In the genomic region with DNA sequence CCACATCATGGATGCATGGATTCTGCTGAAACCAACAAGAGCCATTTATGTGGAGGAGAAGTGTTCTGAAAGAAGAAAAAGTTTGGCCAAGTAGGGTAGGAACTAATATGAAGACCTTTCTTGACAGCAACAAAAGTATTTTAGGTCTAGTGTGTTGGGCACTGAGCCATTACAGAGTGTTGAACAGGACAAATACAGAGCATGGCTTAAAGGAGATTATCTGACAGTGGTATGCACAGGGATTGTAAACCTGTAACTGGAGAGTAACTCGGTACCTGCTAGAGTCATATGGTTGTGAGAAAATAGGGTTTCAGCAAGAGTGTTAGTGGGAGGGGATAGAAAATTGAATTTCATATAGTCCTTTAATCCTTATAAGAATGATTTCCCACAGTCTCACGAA, we compare ENCODE assay signal across 18 cellular contexts.
A peak's percentile ranks its signal among the peaks of the same experiment; 100 is the strongest.
DNase-seq lines count a peak whose midpoint lies in the region; ATAC-seq and TF ChIP-seq lines count a peak whose summit lies in the region.
"Had no signal": no experiment of that assay in that cellular context is flagged by ENCODE, and none has a peak within 500 bp of the region (broad histone marks: within the 10 kb centered on the region; RNA-seq: fewer than 3 reads in every experiment).

No MANE protein-coding gene starts in this region.

- intact Hi-C loops in left ventricle myocardium superior (cut with micrococcal nuclease) (no loop called here), heart right ventricle (cut with DNase I) (no loop called here)

- peak; percentile 59 for DNase-seq in NCI-H82 (lab: John Stamatoyannopoulos, UW)
- DNase-seq in NCI-H82 treated with DMSO at 0.1 percent for 48 hours (lab: John Stamatoyannopoulos, UW; ENCODE audit: unreplicated experiment) = no peak
- no peak for DNase-seq in left ventricle myocardium superior
- DNase-seq in heart right ventricle = no peak
- DNase-seq in retinal pigment epithelial cell (ENCODE audit: low read depth) = peak; percentile 75
- DNase-seq in SK-N-SH = no peak
- DNase-seq: ACHN; AML-193; BE2C; CD4-positive, alpha-beta T cell; CD8-positive, alpha-beta memory T cell; DMS53; DMS79 treated with DMSO at 0.1 percent for 48 hours; GF-D8; H7; HCEC 1CT had no signal

- H3K4me2 ChIP-seq in SK-N-SH = no peak overlapping the region

- TF ChIP-seq CTCF in heart right ventricle (IDR thresholded peaks at IDR 0.05) (no peak), retinal pigment epithelial cell (conservative IDR thresholded peaks at IDR 0.05; ENCODE audit: low read depth, low read length) (no peak), SK-N-SH (IDR thresholded peaks at IDR 0.05) (no peak)

- TF ChIP-seq EP300 in SK-N-SH (IDR thresholded peaks at IDR 0.05; ENCODE audit: borderline replicate concordance in 1 of 2, low read depth in 1 of 2, low read length in 1 of 2) = no peak

- H3K4me3 ChIP-seq in heart right ventricle = no peak overlapping the region
- H3K4me3 ChIP-seq in retinal pigment epithelial cell (ENCODE audit: low read length) = no peak overlapping the region
- no peak overlapping the region for H3K4me3 ChIP-seq in SK-N-SH (ENCODE audit: low read depth in 2 of 2, low read length in 1 of 2)
- H3K4me3 ChIP-seq: BLaER1 treated with 17β-estradiol and CSF1 and Interleukin-3, amounts not matched to agents 10 nM and 100 nM had no signal

- WGBS in heart right ventricle, 2 donors = 62 to 72% methylated on average over 2 of the region's 2 CpGs
- 49% methylated on average over 2 of the region's 2 CpGs for WGBS in SK-N-SH (ENCODE audit: low lambda C conversion rate)

- H3K36me3 ChIP-seq in heart right ventricle (no peaks in the 10 kb centered on the region), SK-N-SH (replicated peaks in 1 of 2; ENCODE audit: control insufficient read depth in 1 of 2, insufficient read depth in 2 of 2, low read length in 1 of 2) (no peaks in the 10 kb centered on the region)
- H3K36me3 ChIP-seq: BE2C had no signal

- H3K27me3 ChIP-seq in heart right ventricle = no peaks in the 10 kb centered on the region
- no peaks in the 10 kb centered on the region for H3K27me3 ChIP-seq in SK-N-SH (ENCODE audit: insufficient read depth)
- H3K27me3 ChIP-seq: BE2C; BLaER1 treated with 17β-estradiol and CSF1 and Interleukin-3, amounts not matched to agents 10 nM and 100 nM had no signal

- H3K4me1 ChIP-seq in heart right ventricle (peaks cover 0 to 6% (median 0%) of the 10 kb centered on the region in 9 donors), SK-N-SH (ENCODE audit: control insufficient read depth in 1 of 2, insufficient read depth in 2 of 2, low read depth in 1 of 2, low read length in 1 of 2) (no peaks in the 10 kb centered on the region)
- H3K4me1 ChIP-seq: BE2C had no signal

- no peaks in the 10 kb centered on the region for H3K9me2 ChIP-seq in SK-N-SH

- H2AFZ ChIP-seq in SK-N-SH (ENCODE audit: low read depth) = no peak overlapping the region

- TF ChIP-seq RAD21 in SK-N-SH (IDR thresholded peaks at IDR 0.05; ENCODE audit: low read length) = no peak

- no peaks in the 10 kb centered on the region for H4K20me1 ChIP-seq in SK-N-SH (ENCODE audit: insufficient read depth)
- H4K20me1 ChIP-seq: BLaER1 treated with 17β-estradiol and CSF1 and Interleukin-3, amounts not matched to agents 10 nM and 100 nM had no signal

- CTCF ChIA-PET in SK-N-SH (lab: Yijun Ruan, JAX) = no interaction called here

- H3K79me2 ChIP-seq in SK-N-SH (ENCODE audit: insufficient read depth) = no peaks in the 10 kb centered on the region

- POLR2A ChIA-PET in SK-N-SH (lab: Yijun Ruan, JAX) = no interaction called here

- peak; percentile 45 for ATAC-seq in left ventricle myocardium superior
- no peak for ATAC-seq in heart right ventricle

- no peaks in the 10 kb centered on the region for H3F3A ChIP-seq in SK-N-SH (replicated peaks; ENCODE audit: insufficient read depth)

- H3K9ac ChIP-seq in SK-N-SH = no peak overlapping the region
- H3K9ac ChIP-seq: BLaER1 treated with 17β-estradiol and CSF1 and Interleukin-3, amounts not matched to agents 10 nM and 100 nM had no signal

- H3K9me3 ChIP-seq in heart right ventricle (no peaks in the 10 kb centered on the region), SK-N-SH (no peaks in the 10 kb centered on the region)
- H3K9me3 ChIP-seq: BE2C had no signal

- no peak overlapping the region for H3K27ac ChIP-seq in heart right ventricle
- H3K27ac ChIP-seq in SK-N-SH (ENCODE audit: low read depth in 2 of 2, low read length in 1 of 2) = no peak overlapping the region
- H3K27ac ChIP-seq: 22Rv1 had no signal

TF ChIP-seq in SK-N-SH, 30 proteins besides CTCF, POLR2A, EP300 and RAD21:
- no peak for TF ChIP-seq SMC3 (IDR thresholded peaks at IDR 0.05; ENCODE audit: low read depth, low read length)
- TF ChIP-seq POLR2AphosphoS5 (IDR thresholded peaks at IDR 0.05; ENCODE audit: low read depth, low read length) = no peak
- TF ChIP-seq, protein P1, sequence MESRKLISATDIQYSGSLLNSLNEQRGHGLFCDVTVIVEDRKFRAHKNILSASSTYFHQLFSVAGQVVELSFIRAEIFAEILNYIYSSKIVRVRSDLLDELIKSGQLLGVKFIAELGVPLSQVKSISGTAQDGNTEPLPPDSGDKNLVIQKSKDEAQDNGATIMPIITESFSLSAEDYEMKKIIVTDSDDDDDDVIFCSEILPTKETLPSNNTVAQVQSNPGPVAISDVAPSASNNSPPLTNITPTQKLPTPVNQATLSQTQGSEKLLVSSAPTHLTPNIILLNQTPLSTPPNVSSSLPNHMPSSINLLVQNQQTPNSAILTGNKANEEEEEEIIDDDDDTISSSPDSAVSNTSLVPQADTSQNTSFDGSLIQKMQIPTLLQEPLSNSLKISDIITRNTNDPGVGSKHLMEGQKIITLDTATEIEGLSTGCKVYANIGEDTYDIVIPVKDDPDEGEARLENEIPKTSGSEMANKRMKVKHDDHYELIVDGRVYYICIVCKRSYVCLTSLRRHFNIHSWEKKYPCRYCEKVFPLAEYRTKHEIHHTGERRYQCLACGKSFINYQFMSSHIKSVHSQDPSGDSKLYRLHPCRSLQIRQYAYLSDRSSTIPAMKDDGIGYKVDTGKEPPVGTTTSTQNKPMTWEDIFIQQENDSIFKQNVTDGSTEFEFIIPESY (IDR thresholded peaks at IDR 0.05; ENCODE audit: borderline replicate concordance, low read depth) = no peak
- TF ChIP-seq FOXM1 (IDR thresholded peaks at IDR 0.05; ENCODE audit: low read depth) = no peak
- TF ChIP-seq, protein P2, sequence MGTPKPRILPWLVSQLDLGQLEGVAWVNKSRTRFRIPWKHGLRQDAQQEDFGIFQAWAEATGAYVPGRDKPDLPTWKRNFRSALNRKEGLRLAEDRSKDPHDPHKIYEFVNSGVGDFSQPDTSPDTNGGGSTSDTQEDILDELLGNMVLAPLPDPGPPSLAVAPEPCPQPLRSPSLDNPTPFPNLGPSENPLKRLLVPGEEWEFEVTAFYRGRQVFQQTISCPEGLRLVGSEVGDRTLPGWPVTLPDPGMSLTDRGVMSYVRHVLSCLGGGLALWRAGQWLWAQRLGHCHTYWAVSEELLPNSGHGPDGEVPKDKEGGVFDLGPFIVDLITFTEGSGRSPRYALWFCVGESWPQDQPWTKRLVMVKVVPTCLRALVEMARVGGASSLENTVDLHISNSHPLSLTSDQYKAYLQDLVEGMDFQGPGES (IDR thresholded peaks at IDR 0.05; ENCODE audit: low read depth, low read length) = no peak
- TF ChIP-seq SIN3A (IDR thresholded peaks at IDR 0.05; ENCODE audit: borderline replicate concordance, low read depth, low read length) = no peak
- no peak for TF ChIP-seq JUND (IDR thresholded peaks at IDR 0.05)
- TF ChIP-seq NRF1 (IDR thresholded peaks at IDR 0.05; ENCODE audit: low read depth, low read length) = no peak
- no peak for TF ChIP-seq CHD2 (IDR thresholded peaks at IDR 0.05; ENCODE audit: low read length, partially characterized antibody)
TF ChIP-seq in SK-N-SH: peak in this region for 0.

Comparison
In these comparisons a context has a peak if more than half of its experiments do, and no peak if none do; other contexts are left out.
1. DNase-seq: peak in NCI-H82 (single experiment) and retinal pigment epithelial cell (single experiment); none in NCI-H82 treated with DMSO at 0.1 percent for 48 hours (single experiment), left ventricle myocardium superior (single experiment), heart right ventricle (0 of 2) and SK-N-SH (single experiment).